ENCODE assay signal across 29 cellular contexts in the genomic region with DNA sequence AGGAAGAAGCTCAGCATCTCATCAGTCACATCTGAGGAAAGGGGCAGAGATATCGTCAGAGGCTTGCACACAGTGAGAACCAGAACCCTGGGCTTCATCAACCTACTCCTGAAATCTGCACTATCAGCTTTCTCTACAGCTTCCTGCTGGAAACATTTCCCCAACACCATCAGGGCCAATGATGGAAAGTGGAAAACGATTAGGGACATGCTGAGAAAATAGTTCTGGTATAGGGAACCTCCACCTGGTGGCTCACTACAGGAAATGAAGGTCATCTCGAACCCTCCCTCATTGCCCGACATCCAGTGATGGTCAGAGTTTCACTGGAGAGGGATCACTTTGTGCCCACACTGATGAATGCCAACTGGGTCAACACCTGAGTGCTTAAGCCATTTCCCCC. TPM values are rescaled to one million over a fixed set of nuclear protein-coding genes. Genes with fewer than 3 reads are reported as not detected.
DNase-seq lines count a peak whose midpoint lies in the region; ATAC-seq, FAIRE-seq and TF ChIP-seq lines count a peak whose summit lies in the region.
"Had no signal": no experiment of that assay in that cellular context is flagged by ENCODE, and none has a peak within 500 bp of the region (broad histone marks: within the 10 kb centered on the region; RNA-seq: fewer than 3 reads in every experiment).

No MANE protein-coding gene starts in this region.

- TF ChIP-seq RAD21 in A549 (conservative IDR thresholded peaks at IDR 0.05 in 1 of 2, IDR thresholded peaks at IDR 0.05 in 1 of 2), result no peak

- TF ChIP-seq POLR2A in A549 (IDR thresholded peaks at IDR 0.05; ENCODE audit: low read length), result no peak

- no peak for TF ChIP-seq CTCF in A549 (IDR thresholded peaks at IDR 0.05)

- H3K4me1 ChIP-seq in A549 (no peaks in the 10 kb centered on the region), SJCRH30 (peaks cover 4% of the 10 kb centered on the region)
- H3K4me1 ChIP-seq: SJSA1 had no signal

- H3K36me3 ChIP-seq in SJCRH30, result peaks cover 63% of the 10 kb centered on the region

- POLR2A ChIA-PET in A549 (lab: Yijun Ruan, JAX), result interaction anchor here (0.6 kb wide), 1 partner anchor 554 kb away, joined by 5 read pairs; no protein-coding TSS in a partner anchor

- no peak for ATAC-seq in A549

- peak; percentile 76 for DNase-seq in NCI-H2227 treated with DMSO at 0.1 percent for 48 hours (lab: John Stamatoyannopoulos, UW)
- DNase-seq in NCI-H2227 (lab: John Stamatoyannopoulos, UW; ENCODE audit: unreplicated experiment), result no peak
- no peak for DNase-seq in A549 (ENCODE audit: low read depth in 1 of 2, low spot score in 1 of 2)
- peak; percentile 50 for DNase-seq in NCI-H2196 treated with DMSO at 0.1 percent for 48 hours (lab: John Stamatoyannopoulos, UW; ENCODE audit: unreplicated experiment)
- DNase-seq in kidney tubule cell (ENCODE audit: low spot score), result peak; percentile 3
- DNase-seq in stimulated activated CD4-positive, alpha-beta T cell treated with anti-CD3 and anti-CD28 coated beads, Interleukin-2, amount 100 ng/mL, for 48 hours, result no peak
- no peak for DNase-seq in SJCRH30
- no peak for DNase-seq in AG20443 (ENCODE audit: low spot score)
- DNase-seq: AML-193; C1 segment of cervical spinal cord; Calu3; CD8-positive, alpha-beta memory T cell; GOT3; HCEC 1CT; KBM-7; NCI-H1105; NCI-H1694 treated with DMSO at 0.1 percent for 48 hours; NCI-H2081 treated with DMSO at 0.1 percent for 48 hours; NCI-H226; NCI-H510A treated with DMSO at 0.1 percent for 48 hours; NCI-H82 had no signal

- 64% methylated on average over 4 of the region's 4 CpGs for WGBS in A549 (ENCODE audit: missing lambda C conversion rate)

- H3K4me3 ChIP-seq in A549, result no peak overlapping the region
- H3K4me3 ChIP-seq in SJCRH30, result no peak overlapping the region
- H3K4me3 ChIP-seq: SJSA1 had no signal

- H3K9me3 ChIP-seq in A549 (no peaks in the 10 kb centered on the region), SJCRH30 (replicated peaks) (no peaks in the 10 kb centered on the region)
- H3K9me3 ChIP-seq: SJSA1 had no signal

- no peak overlapping the region for H3K27ac ChIP-seq in A549
- no peak overlapping the region for H3K27ac ChIP-seq in SJCRH30
- H3K27ac ChIP-seq: 22Rv1, SJSA1 had no signal

- FAIRE-seq in A549 (lab: Jason Lieb, UNC), result no peak
- FAIRE-seq: G401.6, GM18507, RCC 7860 had no signal

- H3K4me2 ChIP-seq in A549, result no peak overlapping the region

- no peaks in the 10 kb centered on the region for H3K27me3 ChIP-seq in SJCRH30
- H3K27me3 ChIP-seq: SJSA1 had no signal

- no peak for TF ChIP-seq EP300 in A549 (IDR thresholded peaks at IDR 0.05)

- CTCF ChIA-PET in A549 (lab: Yijun Ruan, JAX), result interaction anchor here (1.1 to 1.4 kb wide), 2 partner anchors 15 to 467 kb away, joined by 4 to 5 read pairs; no protein-coding TSS in a partner anchor

TF ChIP-seq in A549, 52 proteins besides CTCF, POLR2A, EP300 and RAD21:
- TF ChIP-seq MAFK (IDR thresholded peaks at IDR 0.05; ENCODE audit: partially characterized antibody) (peak; percentile 26), ZFP36 (IDR thresholded peaks at IDR 0.05; ENCODE audit: borderline replicate concordance, partially characterized antibody) (no peak)

RNA-seq across cellular contexts. Expression of a gene that starts 43.0 kb away (rescaled TPM):
- polyA plus RNA-seq in A549 (2011; rRNA removed), result not detected in 2 replicates
- not detected in 2 replicates for polyA plus RNA-seq in A549 (2012; cell fraction: cytosol; rRNA removed)
- not detected in 2 replicates for polyA plus RNA-seq in A549 (2012; cell fraction: nucleus; rRNA removed)
- not detected in 3 replicates for polyA plus RNA-seq in A549 (2017; fragmentation: RNase III; extraction: RNeasy Plus Mini Kit Qiagen cat#74134 plus additional on column Dnase treatment)
- polyA minus RNA-seq in A549 (2011; rRNA and poly(A)+ RNA removed), result not detected in 2 replicates
- not detected in 2 replicates for total RNA-seq in SJCRH30 (2014; rRNA removed; shearing (Covaris generic))
- total RNA-seq: Calu3, Daoy, HT1080, OCI-LY7, SJSA1 had no signal
- polyA plus RNA-seq: CD8-positive, alpha-beta memory T cell had no signal

Comparison
In these comparisons a context has a peak if more than half of its experiments do, and no peak if none do; other contexts are left out.
1. DNase-seq: peak in NCI-H2227 treated with DMSO at 0.1 percent for 48 hours (single experiment), NCI-H2196 treated with DMSO at 0.1 percent for 48 hours (single experiment) and kidney tubule cell (single experiment); none in NCI-H2227 (single experiment), A549 (0 of 2), stimulated activated CD4-positive, alpha-beta T cell treated with anti-CD3 and anti-CD28 coated beads, Interleukin-2, amount 100 ng/mL, for 48 hours (0 of 2), SJCRH30 (0 of 2) and AG20443 (single experiment).